ENCODE assay signal across 1 cellular context in the genomic region with DNA sequence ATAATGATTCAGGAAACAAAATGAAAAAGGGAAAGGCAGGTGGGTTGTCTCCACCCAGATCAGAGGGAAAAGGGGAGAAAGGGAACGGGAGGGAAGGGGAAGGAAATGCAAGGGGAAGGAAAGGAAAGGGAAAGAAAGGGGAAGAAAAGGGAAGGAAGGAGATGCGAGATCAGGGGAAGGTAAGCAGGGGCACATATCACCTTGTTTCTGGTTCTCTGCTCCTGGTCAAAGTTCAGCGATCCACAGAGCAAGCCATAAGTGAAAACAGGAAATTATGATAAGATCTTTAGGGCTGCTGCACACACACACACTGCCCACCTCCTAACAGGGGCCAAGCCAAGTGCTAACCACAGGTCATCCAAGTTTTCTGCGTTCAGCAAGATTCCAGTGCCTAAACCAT.
TF ChIP-seq lines count a peak whose summit lies in the region.

No MANE protein-coding gene starts in this region.

TF ChIP-seq in HepG2, 621 proteins besides CTCF, POLR2A, EP300 and RAD21 (continued from another document):
- TF ChIP-seq, protein P1, sequence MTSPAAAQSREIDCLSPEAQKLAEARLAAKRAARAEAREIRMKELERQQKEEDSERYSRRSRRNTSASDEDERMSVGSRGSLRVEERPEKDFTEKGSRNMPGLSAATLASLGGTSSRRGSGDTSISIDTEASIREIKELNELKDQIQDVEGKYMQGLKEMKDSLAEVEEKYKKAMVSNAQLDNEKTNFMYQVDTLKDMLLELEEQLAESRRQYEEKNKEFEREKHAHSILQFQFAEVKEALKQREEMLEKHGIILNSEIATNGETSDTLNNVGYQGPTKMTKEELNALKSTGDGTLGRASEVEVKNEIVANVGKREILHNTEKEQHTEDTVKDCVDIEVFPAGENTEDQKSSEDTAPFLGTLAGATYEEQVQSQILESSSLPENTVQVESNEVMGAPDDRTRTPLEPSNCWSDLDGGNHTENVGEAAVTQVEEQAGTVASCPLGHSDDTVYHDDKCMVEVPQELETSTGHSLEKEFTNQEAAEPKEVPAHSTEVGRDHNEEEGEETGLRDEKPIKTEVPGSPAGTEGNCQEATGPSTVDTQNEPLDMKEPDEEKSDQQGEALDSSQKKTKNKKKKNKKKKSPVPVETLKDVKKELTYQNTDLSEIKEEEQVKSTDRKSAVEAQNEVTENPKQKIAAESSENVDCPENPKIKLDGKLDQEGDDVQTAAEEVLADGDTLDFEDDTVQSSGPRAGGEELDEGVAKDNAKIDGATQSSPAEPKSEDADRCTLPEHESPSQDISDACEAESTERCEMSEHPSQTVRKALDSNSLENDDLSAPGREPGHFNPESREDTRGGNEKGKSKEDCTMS (CRISPR knock-in tag; conservative IDR thresholded peaks at IDR 0.05) = no peak
- TF ChIP-seq PPARG (CRISPR knock-in tag; conservative IDR thresholded peaks at IDR 0.05) = 0 out of 2 replicates have a peak, but pooled peaks have one; percentile 14
- TF ChIP-seq ZNF331 (CRISPR knock-in tag; IDR thresholded peaks at IDR 0.05) = 0 out of 2 replicates have a peak, but pooled peaks have one; percentile 19
- TF ChIP-seq, protein P2, sequence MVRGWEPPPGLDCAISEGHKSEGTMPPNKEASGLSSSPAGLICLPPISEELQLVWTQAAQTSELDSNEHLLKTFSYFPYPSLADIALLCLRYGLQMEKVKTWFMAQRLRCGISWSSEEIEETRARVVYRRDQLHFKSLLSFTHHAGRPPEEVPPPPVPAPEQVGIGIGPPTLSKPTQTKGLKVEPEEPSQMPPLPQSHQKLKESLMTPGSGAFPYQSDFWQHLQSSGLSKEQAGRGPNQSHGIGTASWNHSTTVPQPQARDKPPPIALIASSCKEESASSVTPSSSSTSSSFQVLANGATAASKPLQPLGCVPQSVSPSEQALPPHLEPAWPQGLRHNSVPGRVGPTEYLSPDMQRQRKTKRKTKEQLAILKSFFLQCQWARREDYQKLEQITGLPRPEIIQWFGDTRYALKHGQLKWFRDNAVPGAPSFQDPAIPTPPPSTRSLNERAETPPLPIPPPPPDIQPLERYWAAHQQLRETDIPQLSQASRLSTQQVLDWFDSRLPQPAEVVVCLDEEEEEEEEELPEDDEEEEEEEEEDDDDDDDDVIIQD (CRISPR knock-in tag; IDR thresholded peaks at IDR 0.05; ENCODE audit: low read depth) = 0 out of 2 replicates have a peak, but pooled peaks have one; percentile 37
- TF ChIP-seq, protein P3, sequence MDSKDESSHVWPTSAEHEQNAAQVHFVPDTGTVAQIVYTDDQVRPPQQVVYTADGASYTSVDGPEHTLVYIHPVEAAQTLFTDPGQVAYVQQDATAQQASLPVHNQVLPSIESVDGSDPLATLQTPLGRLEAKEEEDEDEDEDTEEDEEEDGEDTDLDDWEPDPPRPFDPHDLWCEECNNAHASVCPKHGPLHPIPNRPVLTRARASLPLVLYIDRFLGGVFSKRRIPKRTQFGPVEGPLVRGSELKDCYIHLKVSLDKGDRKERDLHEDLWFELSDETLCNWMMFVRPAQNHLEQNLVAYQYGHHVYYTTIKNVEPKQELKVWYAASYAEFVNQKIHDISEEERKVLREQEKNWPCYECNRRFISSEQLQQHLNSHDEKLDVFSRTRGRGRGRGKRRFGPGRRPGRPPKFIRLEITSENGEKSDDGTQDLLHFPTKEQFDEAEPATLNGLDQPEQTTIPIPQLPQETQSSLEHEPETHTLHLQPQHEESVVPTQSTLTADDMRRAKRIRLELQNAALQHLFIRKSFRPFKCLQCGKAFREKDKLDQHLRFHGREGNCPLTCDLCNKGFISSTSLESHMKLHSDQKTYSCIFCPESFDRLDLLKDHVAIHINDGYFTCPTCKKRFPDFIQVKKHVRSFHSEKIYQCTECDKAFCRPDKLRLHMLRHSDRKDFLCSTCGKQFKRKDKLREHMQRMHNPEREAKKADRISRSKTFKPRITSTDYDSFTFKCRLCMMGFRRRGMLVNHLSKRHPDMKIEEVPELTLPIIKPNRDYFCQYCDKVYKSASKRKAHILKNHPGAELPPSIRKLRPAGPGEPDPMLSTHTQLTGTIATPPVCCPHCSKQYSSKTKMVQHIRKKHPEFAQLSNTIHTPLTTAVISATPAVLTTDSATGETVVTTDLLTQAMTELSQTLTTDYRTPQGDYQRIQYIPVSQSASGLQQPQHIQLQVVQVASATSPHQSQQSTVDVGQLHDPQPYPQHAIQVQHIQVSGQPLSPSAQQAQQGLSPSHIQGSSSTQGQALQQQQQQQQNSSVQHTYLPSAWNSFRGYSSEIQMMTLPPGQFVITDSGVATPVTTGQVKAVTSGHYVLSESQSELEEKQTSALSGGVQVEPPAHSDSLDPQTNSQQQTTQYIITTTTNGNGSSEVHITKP (CRISPR knock-in tag; IDR thresholded peaks at IDR 0.05; ENCODE audit: low read depth) = 0 out of 2 replicates have a peak, but pooled peaks have one; percentile 17
- TF ChIP-seq, protein P4, sequence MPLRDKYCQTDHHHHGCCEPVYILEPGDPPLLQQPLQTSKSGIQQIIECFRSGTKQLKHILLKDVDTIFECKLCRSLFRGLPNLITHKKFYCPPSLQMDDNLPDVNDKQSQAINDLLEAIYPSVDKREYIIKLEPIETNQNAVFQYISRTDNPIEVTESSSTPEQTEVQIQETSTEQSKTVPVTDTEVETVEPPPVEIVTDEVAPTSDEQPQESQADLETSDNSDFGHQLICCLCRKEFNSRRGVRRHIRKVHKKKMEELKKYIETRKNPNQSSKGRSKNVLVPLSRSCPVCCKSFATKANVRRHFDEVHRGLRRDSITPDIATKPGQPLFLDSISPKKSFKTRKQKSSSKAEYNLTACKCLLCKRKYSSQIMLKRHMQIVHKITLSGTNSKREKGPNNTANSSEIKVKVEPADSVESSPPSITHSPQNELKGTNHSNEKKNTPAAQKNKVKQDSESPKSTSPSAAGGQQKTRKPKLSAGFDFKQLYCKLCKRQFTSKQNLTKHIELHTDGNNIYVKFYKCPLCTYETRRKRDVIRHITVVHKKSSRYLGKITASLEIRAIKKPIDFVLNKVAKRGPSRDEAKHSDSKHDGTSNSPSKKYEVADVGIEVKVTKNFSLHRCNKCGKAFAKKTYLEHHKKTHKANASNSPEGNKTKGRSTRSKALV (CRISPR knock-in tag; IDR thresholded peaks at IDR 0.05) = no peak
- peak; percentile 45; the same call in 1 of the 2 replicates for TF ChIP-seq RXRB (CRISPR knock-in tag; IDR thresholded peaks at IDR 0.05; ENCODE audit: borderline replicate concordance)
- TF ChIP-seq, protein P5, sequence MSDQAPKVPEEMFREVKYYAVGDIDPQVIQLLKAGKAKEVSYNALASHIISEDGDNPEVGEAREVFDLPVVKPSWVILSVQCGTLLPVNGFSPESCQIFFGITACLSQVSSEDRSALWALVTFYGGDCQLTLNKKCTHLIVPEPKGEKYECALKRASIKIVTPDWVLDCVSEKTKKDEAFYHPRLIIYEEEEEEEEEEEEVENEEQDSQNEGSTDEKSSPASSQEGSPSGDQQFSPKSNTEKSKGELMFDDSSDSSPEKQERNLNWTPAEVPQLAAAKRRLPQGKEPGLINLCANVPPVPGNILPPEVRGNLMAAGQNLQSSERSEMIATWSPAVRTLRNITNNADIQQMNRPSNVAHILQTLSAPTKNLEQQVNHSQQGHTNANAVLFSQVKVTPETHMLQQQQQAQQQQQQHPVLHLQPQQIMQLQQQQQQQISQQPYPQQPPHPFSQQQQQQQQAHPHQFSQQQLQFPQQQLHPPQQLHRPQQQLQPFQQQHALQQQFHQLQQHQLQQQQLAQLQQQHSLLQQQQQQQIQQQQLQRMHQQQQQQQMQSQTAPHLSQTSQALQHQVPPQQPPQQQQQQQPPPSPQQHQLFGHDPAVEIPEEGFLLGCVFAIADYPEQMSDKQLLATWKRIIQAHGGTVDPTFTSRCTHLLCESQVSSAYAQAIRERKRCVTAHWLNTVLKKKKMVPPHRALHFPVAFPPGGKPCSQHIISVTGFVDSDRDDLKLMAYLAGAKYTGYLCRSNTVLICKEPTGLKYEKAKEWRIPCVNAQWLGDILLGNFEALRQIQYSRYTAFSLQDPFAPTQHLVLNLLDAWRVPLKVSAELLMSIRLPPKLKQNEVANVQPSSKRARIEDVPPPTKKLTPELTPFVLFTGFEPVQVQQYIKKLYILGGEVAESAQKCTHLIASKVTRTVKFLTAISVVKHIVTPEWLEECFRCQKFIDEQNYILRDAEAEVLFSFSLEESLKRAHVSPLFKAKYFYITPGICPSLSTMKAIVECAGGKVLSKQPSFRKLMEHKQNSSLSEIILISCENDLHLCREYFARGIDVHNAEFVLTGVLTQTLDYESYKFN (CRISPR knock-in tag; conservative IDR thresholded peaks at IDR 0.05) = peak; percentile 86
- no peak for TF ChIP-seq ZNF567 (CRISPR knock-in tag; IDR thresholded peaks at IDR 0.05; ENCODE audit: borderline replicate concordance)
- TF ChIP-seq ZNF816 (CRISPR knock-in tag; IDR thresholded peaks at IDR 0.05; ENCODE audit: borderline replicate concordance) = no peak
- no peak for TF ChIP-seq GABPA (IDR thresholded peaks at IDR 0.05; ENCODE audit: low read depth, low read length)
- TF ChIP-seq GABPA (CRISPR knock-in tag; IDR thresholded peaks at IDR 0.05; ENCODE audit: low read depth) = peak; percentile 57
- TF ChIP-seq PCBP2 (optimal IDR thresholded peaks at IDR 0.05; ENCODE audit: low read depth, low read length, poor library complexity, severe bottlenecking) = peak; percentile 72
- TF ChIP-seq SALL1 (CRISPR knock-in tag; IDR thresholded peaks at IDR 0.05) = peak; percentile 61
- TF ChIP-seq WIZ (CRISPR knock-in tag; IDR thresholded peaks at IDR 0.05) = no peak
- peak; percentile 59; the same call in 1 of the 2 replicates for TF ChIP-seq ETV5 (CRISPR knock-in tag; IDR thresholded peaks at IDR 0.05; ENCODE audit: borderline replicate concordance)
- no peak for TF ChIP-seq HNF4G (IDR thresholded peaks at IDR 0.05; ENCODE audit: borderline replicate concordance, low read depth, low read length)
- peak; percentile 61; the same call in 1 of the 2 replicates for TF ChIP-seq HNF4G (CRISPR knock-in tag; IDR thresholded peaks at IDR 0.05; ENCODE audit: borderline replicate concordance, low read depth)
- TF ChIP-seq, protein P6, sequence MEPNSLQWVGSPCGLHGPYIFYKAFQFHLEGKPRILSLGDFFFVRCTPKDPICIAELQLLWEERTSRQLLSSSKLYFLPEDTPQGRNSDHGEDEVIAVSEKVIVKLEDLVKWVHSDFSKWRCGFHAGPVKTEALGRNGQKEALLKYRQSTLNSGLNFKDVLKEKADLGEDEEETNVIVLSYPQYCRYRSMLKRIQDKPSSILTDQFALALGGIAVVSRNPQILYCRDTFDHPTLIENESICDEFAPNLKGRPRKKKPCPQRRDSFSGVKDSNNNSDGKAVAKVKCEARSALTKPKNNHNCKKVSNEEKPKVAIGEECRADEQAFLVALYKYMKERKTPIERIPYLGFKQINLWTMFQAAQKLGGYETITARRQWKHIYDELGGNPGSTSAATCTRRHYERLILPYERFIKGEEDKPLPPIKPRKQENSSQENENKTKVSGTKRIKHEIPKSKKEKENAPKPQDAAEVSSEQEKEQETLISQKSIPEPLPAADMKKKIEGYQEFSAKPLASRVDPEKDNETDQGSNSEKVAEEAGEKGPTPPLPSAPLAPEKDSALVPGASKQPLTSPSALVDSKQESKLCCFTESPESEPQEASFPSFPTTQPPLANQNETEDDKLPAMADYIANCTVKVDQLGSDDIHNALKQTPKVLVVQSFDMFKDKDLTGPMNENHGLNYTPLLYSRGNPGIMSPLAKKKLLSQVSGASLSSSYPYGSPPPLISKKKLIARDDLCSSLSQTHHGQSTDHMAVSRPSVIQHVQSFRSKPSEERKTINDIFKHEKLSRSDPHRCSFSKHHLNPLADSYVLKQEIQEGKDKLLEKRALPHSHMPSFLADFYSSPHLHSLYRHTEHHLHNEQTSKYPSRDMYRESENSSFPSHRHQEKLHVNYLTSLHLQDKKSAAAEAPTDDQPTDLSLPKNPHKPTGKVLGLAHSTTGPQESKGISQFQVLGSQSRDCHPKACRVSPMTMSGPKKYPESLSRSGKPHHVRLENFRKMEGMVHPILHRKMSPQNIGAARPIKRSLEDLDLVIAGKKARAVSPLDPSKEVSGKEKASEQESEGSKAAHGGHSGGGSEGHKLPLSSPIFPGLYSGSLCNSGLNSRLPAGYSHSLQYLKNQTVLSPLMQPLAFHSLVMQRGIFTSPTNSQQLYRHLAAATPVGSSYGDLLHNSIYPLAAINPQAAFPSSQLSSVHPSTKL (CRISPR knock-in tag; IDR thresholded peaks at IDR 0.05) = peak; percentile 54; the same call in 1 of the 2 replicates
- TF ChIP-seq HNF4A (CRISPR knock-in tag; IDR thresholded peaks at IDR 0.05) = peak; percentile 80
- TF ChIP-seq HNRNPK (IDR thresholded peaks at IDR 0.05; ENCODE audit: low read depth, low read length, poor library complexity, severe bottlenecking) = peak; percentile 96
- peak; percentile 42; the same call in 1 of the 2 replicates for TF ChIP-seq MED1 (CRISPR knock-in tag; IDR thresholded peaks at IDR 0.05)
- TF ChIP-seq ELF4 (CRISPR knock-in tag; IDR thresholded peaks at IDR 0.05; ENCODE audit: borderline replicate concordance) = 0 out of 2 replicates have a peak, but pooled peaks have one; percentile 17
